Comparison of ENCODE assay signal across 8 cellular contexts in genomic region chr1:32965251-32965643, GRCh38. TPM values are rescaled to one million over a fixed set of nuclear protein-coding genes. Genes with fewer than 3 reads are reported as not detected.
DNase-seq lines count a peak whose midpoint lies in the region; ATAC-seq, FAIRE-seq and TF ChIP-seq lines count a peak whose summit lies in the region.

No MANE protein-coding gene starts in this region.

- no peak for ATAC-seq in activated CD4-positive, alpha-beta T cell treated with anti-CD3 and anti-CD28 coated beads for 36 hours
- ATAC-seq in activated T-helper 17 cell treated with anti-CD3 and anti-CD28 coated beads, Interleukin-2, amount 50 U/mL, for 72 hours (replicated peaks) = no peak
- ATAC-seq in GM18907 (IDR thresholded peaks at IDR 0.05; ENCODE audit: unreplicated experiment) (no peak), sciatic nerve (no peak)

- H3K27ac ChIP-seq in kidney (ENCODE audit: low read depth in 2 of 2, low read length in 2 of 2) = peak overlapping the region in 1 of 2 donors; percentile 60
- peak overlapping the region; percentile 19 for H3K27ac ChIP-seq in temporal lobe (ENCODE audit: low read depth, low read length)

- no peaks in the 10 kb centered on the region for H3K36me3 Mint-ChIP-seq in activated CD4-positive, alpha-beta T cell treated with anti-CD3 and anti-CD28 coated beads for 36 hours (ENCODE audit: low read depth)
- peaks cover 34% of the 10 kb centered on the region for H3K36me3 Mint-ChIP-seq in activated T-helper 17 cell treated with anti-CD3 and anti-CD28 coated beads, Interleukin-2, amount 50 U/mL, for 72 hours (ENCODE audit: low read depth)

- peaks cover 57% of the 10 kb centered on the region for H3K4me1 Mint-ChIP-seq in activated CD4-positive, alpha-beta T cell treated with anti-CD3 and anti-CD28 coated beads for 36 hours
- H3K4me1 Mint-ChIP-seq in activated T-helper 17 cell treated with anti-CD3 and anti-CD28 coated beads, Interleukin-2, amount 50 U/mL, for 72 hours = peaks cover 32% of the 10 kb centered on the region

- H3K4me3 ChIP-seq in kidney (ENCODE audit: low read length in 2 of 2) = peak overlapping the region; percentile 59 to 72

- peaks cover 3 to 4% of the 10 kb centered on the region in 2 donors for H3K4me1 ChIP-seq in kidney (ENCODE audit: control insufficient read depth in 1 of 2, insufficient read depth in 1 of 2, low read depth in 1 of 2, low read length in 2 of 2)

- no peak for TF ChIP-seq CTCF in kidney (IDR thresholded peaks at IDR 0.05; ENCODE audit: borderline replicate concordance, extremely low read depth, insufficient read depth)

- H3K9ac ChIP-seq in kidney (ENCODE audit: low read length in 2 of 2) = peak overlapping the region in 1 of 2 donors; percentile 16

- no peak for DNase-seq in activated CD4-positive, alpha-beta T cell treated with anti-CD3 and anti-CD28 coated beads for 36 hours
- no peak for DNase-seq in activated CD4-positive, alpha-beta T cell treated with anti-CD3 and anti-CD28 coated beads for 48 hours
- DNase-seq in kidney (no peak), T1000 (lab: John Stamatoyannopoulos, UW) (no peak), sciatic nerve (ENCODE audit: low spot score) (no peak)

- intact Hi-C loops in activated CD4-positive, alpha-beta T cell treated with anti-CD3 and anti-CD28 coated beads for 36 hours (cut with DNase I, micrococcal nuclease) = loop anchor here in 1 of 2 experiments (2.0 kb wide), 3 partner anchors 60 to 384 kb away; partner anchors contain the start of gene ZNF362
- intact Hi-C loops in kidney (cut with DNase I) (no loop called here), sciatic nerve (cut with DNase I) (no loop called here)

- H3K36me3 ChIP-seq in kidney (ENCODE audit: control insufficient read depth in 1 of 2, insufficient read depth in 2 of 2, low read length in 2 of 2) = no peaks in the 10 kb centered on the region

- H3K27ac Mint-ChIP-seq in activated CD4-positive, alpha-beta T cell treated with anti-CD3 and anti-CD28 coated beads for 36 hours = peak overlapping the region; percentile 84
- H3K27ac Mint-ChIP-seq in activated T-helper 17 cell treated with anti-CD3 and anti-CD28 coated beads, Interleukin-2, amount 50 U/mL, for 72 hours = peak overlapping the region; percentile 84

- POLR2A ChIA-PET in activated CD4-positive, alpha-beta T cell treated with anti-CD3 and anti-CD28 coated beads for 36 hours (lab: Charles Lee) = interaction anchor here (0.9 to 2.1 kb wide), 5 partner anchors 11 to 162 kb away, joined by 3 to 26 read pairs (median 3); no protein-coding TSS in a partner anchor

- no peaks in the 10 kb centered on the region for H3K9me3 ChIP-seq in kidney (ENCODE audit: control insufficient read depth in 1 of 2, low read length in 2 of 2)

- CTCF ChIA-PET in activated CD4-positive, alpha-beta T cell treated with anti-CD3 and anti-CD28 coated beads for 36 hours (lab: Charles Lee) = interaction anchor here (0.6 to 1.4 kb wide), 6 partner anchors 12 to 162 kb away, joined by 3 to 7 read pairs (median 4); no protein-coding TSS in a partner anchor

- no peak for FAIRE-seq in kidney (lab: Jason Lieb, UNC)

- H3K4me3 Mint-ChIP-seq in activated CD4-positive, alpha-beta T cell treated with anti-CD3 and anti-CD28 coated beads for 36 hours = peak overlapping the region; percentile 77
- H3K4me3 Mint-ChIP-seq in activated T-helper 17 cell treated with anti-CD3 and anti-CD28 coated beads, Interleukin-2, amount 50 U/mL, for 72 hours = peak overlapping the region; percentile 80

- H3K9me3 Mint-ChIP-seq in activated CD4-positive, alpha-beta T cell treated with anti-CD3 and anti-CD28 coated beads for 36 hours (ENCODE audit: low read depth) = no peaks in the 10 kb centered on the region
- peaks cover 4% of the 10 kb centered on the region for H3K9me3 Mint-ChIP-seq in activated T-helper 17 cell treated with anti-CD3 and anti-CD28 coated beads, Interleukin-2, amount 50 U/mL, for 72 hours

- peaks cover 5% of the 10 kb centered on the region for H3K27me3 Mint-ChIP-seq in activated CD4-positive, alpha-beta T cell treated with anti-CD3 and anti-CD28 coated beads for 36 hours
- no peaks in the 10 kb centered on the region for H3K27me3 Mint-ChIP-seq in activated T-helper 17 cell treated with anti-CD3 and anti-CD28 coated beads, Interleukin-2, amount 50 U/mL, for 72 hours

RNA-seq across cellular contexts. Expression of gene RNF19B, which starts 0.6 kb away (rescaled TPM):
- 10 to 100 TPM; 22.5 to 23.9 TPM for total RNA-seq in activated CD4-positive, alpha-beta T cell treated with anti-CD3 and anti-CD28 coated beads for 36 hours
- total RNA-seq in activated T-helper 17 cell treated with anti-CD3 and anti-CD28 coated beads, Interleukin-2, amount 50 U/mL, for 72 hours = 10 to 100 TPM; 32.2 to 65.6 TPM
- 30.8 TPM for total RNA-seq in kidney
- 17.3 TPM for polyA plus RNA-seq in kidney (ENCODE audit: insufficient read depth, low read depth, low replicate concordance)
- 31.5 TPM for total RNA-seq in temporal lobe
- 33.3 TPM for total RNA-seq in sciatic nerve
